In genomic region chr1:211371406-211372105, GRCh38 we compare ENCODE assay signal across 17 cellular contexts. TPM values are rescaled to one million over a fixed set of nuclear protein-coding genes. Genes with fewer than 3 reads are reported as not detected.
DNase-seq lines count a peak whose midpoint lies in the region; ATAC-seq and TF ChIP-seq lines count a peak whose summit lies in the region.
"Had no signal": no experiment of that assay in that cellular context is flagged by ENCODE, and none has a peak within 500 bp of the region (broad histone marks: within the 10 kb centered on the region; RNA-seq: fewer than 3 reads in every experiment).

No MANE protein-coding gene starts in this region.

- TF ChIP-seq CTCF in CD8-positive, alpha-beta T cell (IDR thresholded peaks at IDR 0.05) = no peak

- no peaks in the 10 kb centered on the region for H3K4me1 ChIP-seq in CD8-positive, alpha-beta T cell (ENCODE audit: insufficient read depth, low read length)
- H3K4me1 ChIP-seq: lower lobe of right lung had no signal

- H3K27me3 Mint-ChIP-seq in CD8-positive, alpha-beta T cell (ENCODE audit: low read depth) = no peaks in the 10 kb centered on the region
- H3K27me3 Mint-ChIP-seq in activated T-helper 17 cell treated with anti-CD3 and anti-CD28 coated beads, Interleukin-2, amount 50 U/mL, for 72 hours = no peaks in the 10 kb centered on the region
- H3K27me3 Mint-ChIP-seq: activated CD4-positive, alpha-beta T cell treated with anti-CD3 and anti-CD28 coated beads, Interleukin-2, amount 10 ng/mL, durations not matched to agents 7 days and 5 days; stimulated activated naive CD8-positive, alpha-beta T cell treated with anti-CD3 and anti-CD28 coated beads, Interleukin-15, amount 100 ng/mL, for 72 hours had no signal

- intact Hi-C loops in CD8-positive, alpha-beta T cell (cut with DNase I, micrococcal nuclease) = no loop called here

- no peak overlapping the region for H3K4me3 ChIP-seq in CD8-positive, alpha-beta T cell (ENCODE audit: low read depth, low read length)
- H3K4me3 ChIP-seq: dorsolateral prefrontal cortex, lower lobe of right lung had no signal

- no peak overlapping the region for H3K27ac ChIP-seq in CD8-positive, alpha-beta T cell (ENCODE audit: low read depth, low read length)
- H3K27ac ChIP-seq: dorsolateral prefrontal cortex, lower lobe of right lung had no signal

- ATAC-seq in CD8-positive, alpha-beta T cell = no peak
- ATAC-seq in activated T-helper 17 cell treated with anti-CD3 and anti-CD28 coated beads, Interleukin-2, amount 50 U/mL, for 72 hours (replicated peaks) = no peak
- ATAC-seq: lower lobe of right lung; stimulated activated naive CD8-positive, alpha-beta T cell treated with anti-CD3 and anti-CD28 coated beads, Interleukin-15, amount 100 ng/mL, for 72 hours had no signal

- no peak overlapping the region for H3K4me3 Mint-ChIP-seq in CD8-positive, alpha-beta T cell
- no peak overlapping the region for H3K4me3 Mint-ChIP-seq in activated T-helper 17 cell treated with anti-CD3 and anti-CD28 coated beads, Interleukin-2, amount 50 U/mL, for 72 hours
- H3K4me3 Mint-ChIP-seq: activated CD4-positive, alpha-beta T cell treated with anti-CD3 and anti-CD28 coated beads, Interleukin-2, amount 10 ng/mL, durations not matched to agents 7 days and 5 days; stimulated activated naive CD8-positive, alpha-beta T cell treated with anti-CD3 and anti-CD28 coated beads, Interleukin-15, amount 100 ng/mL, for 72 hours had no signal

- H3K27ac Mint-ChIP-seq in CD8-positive, alpha-beta T cell = peak overlapping the region; percentile 57
- H3K27ac Mint-ChIP-seq in activated T-helper 17 cell treated with anti-CD3 and anti-CD28 coated beads, Interleukin-2, amount 50 U/mL, for 72 hours = peak overlapping the region; percentile 68
- H3K27ac Mint-ChIP-seq: activated CD4-positive, alpha-beta T cell treated with anti-CD3 and anti-CD28 coated beads, Interleukin-2, amount 10 ng/mL, durations not matched to agents 7 days and 5 days had no signal

- CTCF ChIA-PET in CD8-positive, alpha-beta T cell (lab: Charles Lee) = interaction anchor here (0.6 kb wide), 1 partner anchor 48 kb away, joined by 3 read pairs; no protein-coding TSS in a partner anchor

- peaks cover 4% of the 10 kb centered on the region for H3K4me1 Mint-ChIP-seq in CD8-positive, alpha-beta T cell (ENCODE audit: low read depth)
- H3K4me1 Mint-ChIP-seq in activated T-helper 17 cell treated with anti-CD3 and anti-CD28 coated beads, Interleukin-2, amount 50 U/mL, for 72 hours = peaks cover 15% of the 10 kb centered on the region

- no peaks in the 10 kb centered on the region for H3K27me3 ChIP-seq in CD8-positive, alpha-beta T cell (ENCODE audit: insufficient read depth, low read length)
- H3K27me3 ChIP-seq: dorsolateral prefrontal cortex had no signal

- no peak for DNase-seq in CD8-positive, alpha-beta T cell
- DNase-seq in HT1080 (ENCODE audit: low read depth) = peak; percentile 41
- peak; percentile 50 to 68 for DNase-seq in lung microvascular endothelial cell (ENCODE audit: low read depth in 2 of 2)
- no peak for DNase-seq in NCI-H2081 treated with DMSO at 0.1 percent for 48 hours (lab: John Stamatoyannopoulos, UW)
- DNase-seq in cortex of kidney (lab: John Stamatoyannopoulos, UW) = no peak
- DNase-seq in HCEC 1CT = no peak
- no peak for DNase-seq in EL
- DNase-seq: activated CD4-positive, alpha-beta T cell treated with anti-CD3 and anti-CD28 coated beads, Interleukin-2, amount 10 ng/mL, durations not matched to agents 7 days and 5 days; activated naive CD4-positive, alpha-beta T cell; C1 segment of cervical spinal cord; dorsolateral prefrontal cortex; lower lobe of right lung; NCI-H526 treated with DMSO at 0.1 percent for 48 hours; stimulated activated CD4-positive, alpha-beta T cell treated with anti-CD3 and anti-CD28 coated beads, Interleukin-4, amount 100 ng/mL, for 24 hours; stimulated activated naive CD8-positive, alpha-beta T cell treated with anti-CD3 and anti-CD28 coated beads, Interleukin-15, amount 100 ng/mL, for 72 hours; SW 1271 had no signal

- H3K36me3 ChIP-seq in CD8-positive, alpha-beta T cell (ENCODE audit: insufficient read depth, low read length) = peaks cover 10% of the 10 kb centered on the region

- H3K9me3 Mint-ChIP-seq in CD8-positive, alpha-beta T cell = no peaks in the 10 kb centered on the region
- no peaks in the 10 kb centered on the region for H3K9me3 Mint-ChIP-seq in activated T-helper 17 cell treated with anti-CD3 and anti-CD28 coated beads, Interleukin-2, amount 50 U/mL, for 72 hours
- H3K9me3 Mint-ChIP-seq: activated CD4-positive, alpha-beta T cell treated with anti-CD3 and anti-CD28 coated beads, Interleukin-2, amount 10 ng/mL, durations not matched to agents 7 days and 5 days; stimulated activated naive CD8-positive, alpha-beta T cell treated with anti-CD3 and anti-CD28 coated beads, Interleukin-15, amount 100 ng/mL, for 72 hours had no signal

- POLR2A ChIA-PET in CD8-positive, alpha-beta T cell (lab: Charles Lee) = no interaction called here

- H3K9me3 ChIP-seq in CD8-positive, alpha-beta T cell (ENCODE audit: low read length) = no peaks in the 10 kb centered on the region
- H3K9me3 ChIP-seq: lower lobe of right lung had no signal

- H3K36me3 Mint-ChIP-seq in CD8-positive, alpha-beta T cell = peaks cover 82% of the 10 kb centered on the region
- peaks cover 93% of the 10 kb centered on the region for H3K36me3 Mint-ChIP-seq in activated T-helper 17 cell treated with anti-CD3 and anti-CD28 coated beads, Interleukin-2, amount 50 U/mL, for 72 hours (ENCODE audit: low read depth)

RNA-seq across cellular contexts. Expression of gene TRAF5, which starts 44.9 kb away (rescaled TPM):
- 10 to 100 TPM; 20.5 to 24.0 TPM for total RNA-seq in CD8-positive, alpha-beta T cell
- total RNA-seq in HT1080 (2014; rRNA removed; shearing (Covaris generic)) = 5.1 and 6.5 TPM in 2 replicates
- polyA plus RNA-seq in HT1080 (2015; cell fraction: cytosol; rRNA removed) = 3.2 and 5.1 TPM in 2 replicates
- 23.7 and 32.3 TPM in 2 replicates for polyA plus RNA-seq in HT1080 (2015; cell fraction: nucleus; rRNA removed)
- total RNA-seq in activated T-helper 17 cell treated with anti-CD3 and anti-CD28 coated beads, Interleukin-2, amount 50 U/mL, for 72 hours = 10 to 100 TPM; 50.7 to 54.8 TPM
- 7.8 and 8.5 TPM in 2 replicates for total RNA-seq in lung microvascular endothelial cell

Comparison
In these comparisons a context has a peak if more than half of its experiments do, and no peak if none do; other contexts are left out.
1. DNase-seq: peak in HT1080 (single experiment) and lung microvascular endothelial cell (2 of 2); none in CD8-positive, alpha-beta T cell (0 of 7), NCI-H2081 treated with DMSO at 0.1 percent for 48 hours (single experiment), cortex of kidney (single experiment), HCEC 1CT (single experiment) and EL (single experiment).